In the genomic region with DNA sequence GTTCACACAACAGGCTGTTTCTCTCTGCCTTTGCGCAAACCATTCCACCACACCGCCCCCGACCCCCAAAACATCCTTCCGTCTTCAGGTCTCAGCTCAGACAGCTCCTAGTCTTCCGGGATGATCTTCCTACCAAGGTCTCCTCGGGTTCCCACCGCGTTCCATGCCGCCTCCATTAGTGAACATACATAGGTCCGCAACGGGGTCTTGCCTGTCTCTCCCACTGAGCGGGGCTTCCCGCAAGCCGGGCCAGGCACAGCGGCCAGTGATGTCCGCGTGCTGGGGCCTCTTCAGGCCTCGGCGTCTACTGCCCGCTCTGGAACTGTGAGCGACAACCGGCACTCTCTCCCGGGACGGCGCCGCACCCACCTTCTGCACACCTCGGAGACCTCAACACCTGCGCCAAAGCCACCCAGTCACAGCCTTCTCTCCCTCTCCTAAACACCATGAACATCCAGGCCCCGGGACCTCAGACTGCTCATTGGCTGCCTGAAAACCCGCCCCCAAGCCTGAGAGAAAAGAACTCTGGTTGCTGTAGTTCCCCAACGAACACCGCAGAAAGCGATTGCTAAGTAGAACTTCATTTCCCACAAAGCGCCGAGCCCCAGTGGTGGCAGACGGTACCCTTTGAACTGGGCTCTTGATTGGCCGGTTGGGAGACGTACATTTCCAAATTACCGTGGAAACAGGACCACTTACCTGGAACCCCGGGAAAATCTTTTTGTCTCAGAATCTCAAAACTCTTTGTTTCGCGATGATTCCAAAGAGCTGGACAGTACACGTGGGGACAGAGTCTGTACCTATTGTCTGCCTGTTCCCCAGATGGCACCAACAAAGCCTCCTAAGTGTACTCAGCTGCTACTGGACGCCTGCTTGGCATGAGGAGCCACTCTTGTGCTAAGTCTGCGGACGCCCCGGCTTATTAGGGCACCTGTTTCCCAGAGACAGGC, we compare ENCODE assay signal across 1 cellular context.
TF ChIP-seq lines count a peak whose summit lies in the region.

No MANE protein-coding gene starts in this region.

TF ChIP-seq in GM12878, 131 proteins besides CTCF, POLR2A, EP300 and RAD21 (continued from another document):
- TF ChIP-seq POU2F2 (IDR thresholded peaks at IDR 0.05; ENCODE audit: borderline replicate concordance, low read depth, low read length) = no peak
- TF ChIP-seq ZNF384 (IDR thresholded peaks at IDR 0.05; ENCODE audit: borderline replicate concordance, low read depth, low read length) = no peak
- TF ChIP-seq SRF (IDR thresholded peaks at IDR 0.05; ENCODE audit: low read depth in 2 of 2, low read length in 2 of 2) = no peak
- TF ChIP-seq SP1 (IDR thresholded peaks at IDR 0.05; ENCODE audit: low read depth, low read length) = peak; percentile 52
- no peak for TF ChIP-seq NRF1 (conservative IDR thresholded peaks at IDR 0.05; ENCODE audit: low read depth, low read length)
- no peak for TF ChIP-seq NR2F1 (conservative IDR thresholded peaks at IDR 0.05)
- TF ChIP-seq, protein P1, sequence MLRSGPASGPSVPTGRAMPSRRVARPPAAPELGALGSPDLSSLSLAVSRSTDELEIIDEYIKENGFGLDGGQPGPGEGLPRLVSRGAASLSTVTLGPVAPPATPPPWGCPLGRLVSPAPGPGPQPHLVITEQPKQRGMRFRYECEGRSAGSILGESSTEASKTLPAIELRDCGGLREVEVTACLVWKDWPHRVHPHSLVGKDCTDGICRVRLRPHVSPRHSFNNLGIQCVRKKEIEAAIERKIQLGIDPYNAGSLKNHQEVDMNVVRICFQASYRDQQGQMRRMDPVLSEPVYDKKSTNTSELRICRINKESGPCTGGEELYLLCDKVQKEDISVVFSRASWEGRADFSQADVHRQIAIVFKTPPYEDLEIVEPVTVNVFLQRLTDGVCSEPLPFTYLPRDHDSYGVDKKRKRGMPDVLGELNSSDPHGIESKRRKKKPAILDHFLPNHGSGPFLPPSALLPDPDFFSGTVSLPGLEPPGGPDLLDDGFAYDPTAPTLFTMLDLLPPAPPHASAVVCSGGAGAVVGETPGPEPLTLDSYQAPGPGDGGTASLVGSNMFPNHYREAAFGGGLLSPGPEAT (IDR thresholded peaks at IDR 0.05; ENCODE audit: low read depth) = peak; percentile 42; the same call in 1 of the 2 replicates
- TF ChIP-seq BMI1 (IDR thresholded peaks at IDR 0.05; ENCODE audit: borderline replicate concordance) = no peak
- peak; percentile 41; the same call in 1 of the 2 replicates for TF ChIP-seq POLR2AphosphoS5 (IDR thresholded peaks at IDR 0.05; ENCODE audit: low read length)
- TF ChIP-seq SPI1 (IDR thresholded peaks at IDR 0.05; ENCODE audit: borderline replicate concordance, insufficient read depth, low read depth, low read length) = no peak
- TF ChIP-seq MTA2 (IDR thresholded peaks at IDR 0.05; ENCODE audit: low read depth) = peak; percentile 72
- no peak for TF ChIP-seq PBX3 (IDR thresholded peaks at IDR 0.05; ENCODE audit: insufficient replicate concordance, low read depth, low read length)
- TF ChIP-seq CBX3 (IDR thresholded peaks at IDR 0.05; ENCODE audit: borderline replicate concordance, low read depth) = no peak
- TF ChIP-seq, protein P2, sequence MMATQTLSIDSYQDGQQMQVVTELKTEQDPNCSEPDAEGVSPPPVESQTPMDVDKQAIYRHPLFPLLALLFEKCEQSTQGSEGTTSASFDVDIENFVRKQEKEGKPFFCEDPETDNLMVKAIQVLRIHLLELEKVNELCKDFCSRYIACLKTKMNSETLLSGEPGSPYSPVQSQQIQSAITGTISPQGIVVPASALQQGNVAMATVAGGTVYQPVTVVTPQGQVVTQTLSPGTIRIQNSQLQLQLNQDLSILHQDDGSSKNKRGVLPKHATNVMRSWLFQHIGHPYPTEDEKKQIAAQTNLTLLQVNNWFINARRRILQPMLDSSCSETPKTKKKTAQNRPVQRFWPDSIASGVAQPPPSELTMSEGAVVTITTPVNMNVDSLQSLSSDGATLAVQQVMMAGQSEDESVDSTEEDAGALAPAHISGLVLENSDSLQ (IDR thresholded peaks at IDR 0.05) = peak; percentile 31; the same call in 1 of the 2 replicates
- TF ChIP-seq, protein P3, sequence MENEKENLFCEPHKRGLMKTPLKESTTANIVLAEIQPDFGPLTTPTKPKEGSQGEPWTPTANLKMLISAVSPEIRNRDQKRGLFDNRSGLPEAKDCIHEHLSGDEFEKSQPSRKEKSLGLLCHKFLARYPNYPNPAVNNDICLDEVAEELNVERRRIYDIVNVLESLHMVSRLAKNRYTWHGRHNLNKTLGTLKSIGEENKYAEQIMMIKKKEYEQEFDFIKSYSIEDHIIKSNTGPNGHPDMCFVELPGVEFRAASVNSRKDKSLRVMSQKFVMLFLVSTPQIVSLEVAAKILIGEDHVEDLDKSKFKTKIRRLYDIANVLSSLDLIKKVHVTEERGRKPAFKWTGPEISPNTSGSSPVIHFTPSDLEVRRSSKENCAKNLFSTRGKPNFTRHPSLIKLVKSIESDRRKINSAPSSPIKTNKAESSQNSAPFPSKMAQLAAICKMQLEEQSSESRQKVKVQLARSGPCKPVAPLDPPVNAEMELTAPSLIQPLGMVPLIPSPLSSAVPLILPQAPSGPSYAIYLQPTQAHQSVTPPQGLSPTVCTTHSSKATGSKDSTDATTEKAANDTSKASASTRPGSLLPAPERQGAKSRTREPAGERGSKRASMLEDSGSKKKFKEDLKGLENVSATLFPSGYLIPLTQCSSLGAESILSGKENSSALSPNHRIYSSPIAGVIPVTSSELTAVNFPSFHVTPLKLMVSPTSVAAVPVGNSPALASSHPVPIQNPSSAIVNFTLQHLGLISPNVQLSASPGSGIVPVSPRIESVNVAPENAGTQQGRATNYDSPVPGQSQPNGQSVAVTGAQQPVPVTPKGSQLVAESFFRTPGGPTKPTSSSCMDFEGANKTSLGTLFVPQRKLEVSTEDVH (IDR thresholded peaks at IDR 0.05; ENCODE audit: low read depth, partially characterized antibody) = no peak
- 0 out of 2 replicates have a peak, but pooled peaks have one; percentile 52 for TF ChIP-seq PML (IDR thresholded peaks at IDR 0.05; ENCODE audit: low read length)
TF ChIP-seq in GM12878: peak in this region for 33.
